Comparison of ENCODE assay signal across 8 cellular contexts in genomic region chr6:118810420-118811027, GRCh38.
DNase-seq lines count a peak whose midpoint lies in the region; ATAC-seq, FAIRE-seq and TF ChIP-seq lines count a peak whose summit lies in the region.

No MANE protein-coding gene starts in this region.

- no peaks in the 10 kb centered on the region for H3K9me3 Mint-ChIP-seq in activated B cell treated with CpG ODN at 0.5 μM for 24 hours

- ATAC-seq in HG03108 (IDR thresholded peaks at IDR 0.05; ENCODE audit: unreplicated experiment) (peak; percentile 80), activated B cell treated with CpG ODN at 0.5 μM for 24 hours (ENCODE audit: low read depth) (peak; percentile 82)

- no peaks in the 10 kb centered on the region for H3K27me3 Mint-ChIP-seq in activated B cell treated with CpG ODN at 0.5 μM for 24 hours

- H3K27ac ChIP-seq in coronary artery: no peak overlapping the region

- H3K4me1 Mint-ChIP-seq in activated B cell treated with CpG ODN at 0.5 μM for 24 hours: peaks cover 36% of the 10 kb centered on the region

- no peak for TF ChIP-seq CTCF in activated B cell treated with CpG ODN at 0.5 μM for 24 hours (IDR thresholded peaks at IDR 0.05)
- no peak for TF ChIP-seq CTCF in coronary artery (IDR thresholded peaks at IDR 0.05)

- no peak for DNase-seq in GM19239 (ENCODE audit: insufficient read length, low spot score)
- no peak for DNase-seq in activated B cell treated with CpG ODN at 0.5 μM for 24 hours
- peak; percentile 31 for DNase-seq in germinal center (ENCODE audit: low spot score)
- DNase-seq in occipital lobe (lab: John Stamatoyannopoulos, UW): no peak
- DNase-seq in LoVo (ENCODE audit: low spot score): no peak
- DNase-seq in anterior cingulate cortex (lab: John Stamatoyannopoulos, UW): no peak
- DNase-seq in coronary artery (ENCODE audit: low spot score): no peak

- peaks cover 23% of the 10 kb centered on the region for H3K36me3 Mint-ChIP-seq in activated B cell treated with CpG ODN at 0.5 μM for 24 hours (ENCODE audit: low read depth)

- intact Hi-C loops in activated B cell treated with CpG ODN at 0.5 μM for 24 hours (cut with micrococcal nuclease): loop anchor here (1.0 kb wide), 1 partner anchor 84 kb away; the partner anchor contains the start of gene ASF1A

- FAIRE-seq in GM19239 (lab: Jason Lieb, UNC): peak; percentile 90

- peak overlapping the region; percentile 83 for H3K27ac Mint-ChIP-seq in activated B cell treated with CpG ODN at 0.5 μM for 24 hours

- CTCF ChIA-PET in activated B cell treated with CpG ODN at 0.5 μM for 24 hours (lab: Charles Lee): interaction anchor here (1.0 kb wide), 2 partner anchors 86 to 245 kb away, joined by 3 to 4 read pairs; no protein-coding TSS in a partner anchor

- H3K4me3 ChIP-seq in coronary artery: no peak overlapping the region

- H3K4me3 Mint-ChIP-seq in activated B cell treated with CpG ODN at 0.5 μM for 24 hours: peak overlapping the region; percentile 69

- POLR2A ChIA-PET in activated B cell treated with CpG ODN at 0.5 μM for 24 hours (lab: Charles Lee): no interaction called here
